In the genomic region with DNA sequence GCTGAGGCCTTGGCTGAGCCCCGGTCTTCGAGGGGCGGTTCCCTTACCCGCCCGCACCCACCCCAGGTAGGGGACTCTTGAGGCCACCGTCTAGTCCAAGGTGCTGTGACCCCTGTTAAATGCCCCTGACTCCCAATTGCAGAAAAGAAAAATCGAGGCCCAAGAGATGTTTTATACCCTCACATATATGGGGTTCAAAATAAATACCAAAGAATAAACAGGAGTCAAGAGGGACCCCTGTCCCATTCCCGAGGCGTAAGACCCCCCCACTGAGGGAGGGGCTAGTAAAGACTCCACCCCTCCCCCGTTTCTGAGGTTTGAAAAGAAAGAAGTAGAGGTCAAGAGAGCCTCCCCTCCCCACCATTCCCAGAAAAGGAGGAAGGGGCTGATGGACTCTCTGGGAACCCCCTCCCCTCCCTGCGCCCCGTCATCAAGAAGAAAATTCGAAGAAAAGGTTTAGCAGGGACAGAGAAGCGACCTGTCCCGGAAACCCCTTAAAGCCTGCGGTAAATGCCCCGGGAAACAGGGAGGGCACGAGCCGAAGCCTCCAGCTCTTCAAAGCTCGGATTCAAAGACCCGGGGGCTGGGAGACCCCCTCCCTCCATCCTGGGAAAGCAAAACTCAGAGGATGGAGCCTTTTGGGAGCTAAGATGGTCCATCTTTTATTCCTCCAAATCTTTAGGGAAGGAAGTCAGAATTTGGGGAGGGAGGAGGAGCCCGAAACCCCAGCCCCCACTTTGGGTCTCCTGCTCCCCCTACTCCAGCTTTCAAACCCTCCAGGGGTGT, we compare ENCODE assay signal across 8 cellular contexts. TPM values are rescaled to one million over a fixed set of nuclear protein-coding genes. Genes with fewer than 3 reads are reported as not detected.
DNase-seq lines count a peak whose midpoint lies in the region; ATAC-seq, FAIRE-seq and TF ChIP-seq lines count a peak whose summit lies in the region.

No MANE protein-coding gene starts in this region.

- ATAC-seq in HCT116 (peak; percentile 30), pancreas (peak; percentile 12 to 49 (median 38))

- peak overlapping the region; percentile 81 for H3K4me3 Mint-ChIP-seq in activated T-cell treated with anti-CD3 and anti-CD28 coated beads, Interleukin-2, amount 50 U/mL, for 24 hours

- peaks cover 16% of the 10 kb centered on the region; the same call in 1 of the 2 replicates for H3K79me2 ChIP-seq in HCT116 (ENCODE audit: insufficient read depth, low read length)

- H3K9me2 ChIP-seq in HCT116 (ENCODE audit: insufficient read depth) = no peaks in the 10 kb centered on the region

- peak overlapping the region; percentile 81 for H3K9ac ChIP-seq in HCT116 (ENCODE audit: low read length)

- no peak for TF ChIP-seq RAD21 in HCT116 (IDR thresholded peaks at IDR 0.05; ENCODE audit: low read depth)

- H3K4me2 ChIP-seq in HCT116 (ENCODE audit: low read length) = peak overlapping the region; percentile 88

- H3K4me1 ChIP-seq in HCT116 (ENCODE audit: control insufficient read depth in 1 of 2, insufficient read depth in 2 of 2, low read length in 2 of 2) (peaks cover 13 to 32% of the 10 kb centered on the region in 2 experiments), pancreas (peaks cover 0 to 3% (median 0%) of the 10 kb centered on the region in 3 donors)

- BruUV-seq in HCT116 (replicated peaks; lab: Mats Ljungman, UMichigan) = TSS peak; percentile 88

- POLR2A ChIA-PET in HCT116 (lab: Charles Lee) = interaction anchor here (1.1 to 2.8 kb wide), 8 partner anchors 10 to 186 kb away, joined by 3 to 23 read pairs (median 6); partner anchors contain the start of genes JUND and MPV17L2

- peak overlapping the region; percentile 90 for H3K27ac Mint-ChIP-seq in activated T-cell treated with anti-CD3 and anti-CD28 coated beads, Interleukin-2, amount 50 U/mL, for 24 hours

- TF ChIP-seq POLR2A in HCT116 (IDR thresholded peaks at IDR 0.05; ENCODE audit: borderline replicate concordance, extremely low read depth, insufficient read depth, insufficient read length) = no peak

- intact Hi-C loops in HCT116 (cut with micrococcal nuclease) (loop anchor here (10.0 kb wide), 1 partner anchor 120 kb away; the partner anchor contains the start of gene LSM4), pancreas (cut with DNase I) (no loop called here)

- H3K36me3 ChIP-seq in HCT116 (ENCODE audit: control insufficient read depth in 1 of 2, insufficient read depth in 2 of 2, low read length in 2 of 2) (peaks cover 3 to 9% of the 10 kb centered on the region in 2 experiments; a peak in 3 of 4 replicates), pancreas (no peaks in the 10 kb centered on the region)

- peak overlapping the region; percentile 69 to 92 for H3K4me3 ChIP-seq in HCT116 (replicated peaks in 1 of 2; ENCODE audit: low read depth in 1 of 2, low read length in 2 of 2)
- H3K4me3 ChIP-seq in pancreas = peak overlapping the region; percentile 16 to 51 (median 45)

- H3K27ac ChIP-seq in HCT116 (ENCODE audit: low read depth, low read length) (peak overlapping the region; percentile 90), pancreas (peak overlapping the region; percentile 60 to 89 (median 87))

- DNase-seq in NCI-H1436 (lab: John Stamatoyannopoulos, UW) (peak; percentile 81), NCI-H1436 treated with DMSO at 0.1 percent for 48 hours (lab: John Stamatoyannopoulos, UW) (no peak), HCT116 (ENCODE audit: low read depth, low spot score) (no peak), NCI-H1930 (lab: John Stamatoyannopoulos, UW) (peak; percentile 61 to 79), foreskin melanocyte (peak; percentile 36), pancreas (peak in 3 of 6 donors; percentile 71 to 74 (median 74)), dermis blood vessel endothelial cell (no peak)
- no peak for DNase-seq in activated T-cell treated with anti-CD3 and anti-CD28 coated beads, Interleukin-2, amount 50 U/mL, for 24 hours

- H3K9me3 ChIP-seq in HCT116 (ENCODE audit: control insufficient read depth in 1 of 2, insufficient read depth in 1 of 2, low read depth in 1 of 2, low read length in 2 of 2) = no peaks in the 10 kb centered on the region
- no peaks in the 10 kb centered on the region for H3K9me3 ChIP-seq in pancreas

- peaks cover 29% of the 10 kb centered on the region for H3K36me3 Mint-ChIP-seq in activated T-cell treated with anti-CD3 and anti-CD28 coated beads, Interleukin-2, amount 50 U/mL, for 24 hours (ENCODE audit: low read depth)

- RAD21 ChIA-PET in HCT116 (lab: Charles Lee; ENCODE audit: low non-redundant PET in 1 of 2, low total read pairs in 2 of 2, uncharacterized antibody in 2 of 2, unreplicated experiment in 2 of 2) = interaction anchor here (1.0 to 1.2 kb wide), 3 partner anchors 20 to 91 kb away, joined by 3 to 6 read pairs (median 4); no protein-coding TSS in a partner anchor

- H3K27me3 Mint-ChIP-seq in activated T-cell treated with anti-CD3 and anti-CD28 coated beads, Interleukin-2, amount 50 U/mL, for 24 hours = peaks cover 8% of the 10 kb centered on the region

- no peak for FAIRE-seq in pancreas (lab: Jason Lieb, UNC)

- 0 to 1% methylated on average over 22 of the region's 22 CpGs for WGBS in pancreas, 2 donors

- H3K27me3 ChIP-seq in HCT116 (ENCODE audit: insufficient read depth, low read length) (no peaks in the 10 kb centered on the region), pancreas (no peaks in the 10 kb centered on the region)

- peak overlapping the region; percentile 56 for H2AFZ ChIP-seq in HCT116 (ENCODE audit: low read depth, low read length, poor library complexity, severe bottlenecking)

- CTCF ChIA-PET in HCT116 (lab: Charles Lee) = interaction anchor here (0.6 to 5.9 kb wide), 8 partner anchors 9 to 124 kb away, joined by 3 to 106 read pairs (median 5); partner anchors contain the start of gene MPV17L2

- H4K20me1 ChIP-seq in HCT116 (ENCODE audit: insufficient read depth) = no peaks in the 10 kb centered on the region

- no peak for TF ChIP-seq CTCF in HCT116 (IDR thresholded peaks at IDR 0.05 in 2 of 3, conservative IDR thresholded peaks at IDR 0.05 in 1 of 3; ENCODE audit: borderline replicate concordance in 1 of 3, insufficient read depth in 1 of 3, low read depth in 2 of 3, low read length in 2 of 3)
- TF ChIP-seq CTCF in pancreas (IDR thresholded peaks at IDR 0.05) = no peak

- H3K9me3 Mint-ChIP-seq in activated T-cell treated with anti-CD3 and anti-CD28 coated beads, Interleukin-2, amount 50 U/mL, for 24 hours = no peaks in the 10 kb centered on the region

- peaks cover 30% of the 10 kb centered on the region for H3K4me1 Mint-ChIP-seq in activated T-cell treated with anti-CD3 and anti-CD28 coated beads, Interleukin-2, amount 50 U/mL, for 24 hours (ENCODE audit: low read depth)

TF ChIP-seq in HCT116, 20 proteins besides CTCF, POLR2A, EP300 and RAD21:
- TF ChIP-seq POLR2AphosphoS5 (IDR thresholded peaks at IDR 0.05; ENCODE audit: low read depth, low read length) (peak; percentile 58), FOSL1 (IDR thresholded peaks at IDR 0.05; ENCODE audit: low read depth) (no peak)

RNA-seq across cellular contexts. Expression of gene RAB3A, which starts 0.7 kb away (rescaled TPM):
- 10.6 TPM for total RNA-seq in HCT116 (2021; ENCODE audit: unreplicated experiment)
- polyA plus RNA-seq in HCT116 (2012) = 18.2 and 22.6 TPM in 2 replicates
- total RNA-seq in pancreas = 1 to 10 TPM in 5 of 6 donors, under 1 TPM in 1; 0.79 to 2.6 (median 1.6) TPM
- 1 to 10 TPM; 2.3 to 4.4 TPM for polyA plus RNA-seq in pancreas
- total RNA-seq in dermis blood vessel endothelial cell = 0.17 and 0.93 TPM in 2 replicates

RNA-seq across cellular contexts. Expression of gene MPV17L2, which starts 11.6 kb away (rescaled TPM):
- total RNA-seq in HCT116 (2021; ENCODE audit: unreplicated experiment) (18.7 TPM), pancreas (1 to 10 TPM; 2.8 to 6.2 (median 4.0) TPM), dermis blood vessel endothelial cell (15.3 and 19.3 TPM in 2 replicates)
- polyA plus RNA-seq in HCT116 (2012) = 19.2 and 19.3 TPM in 2 replicates
- polyA plus RNA-seq in pancreas = 10 to 100 TPM in 1 of 2 donors, 1 to 10 TPM in 1; 9.9 to 10.4 TPM

RNA-seq across cellular contexts. Expression of gene PDE4C, which starts 21.7 kb away (rescaled TPM):
- total RNA-seq in HCT116 (2021; ENCODE audit: unreplicated experiment) = 1.5 TPM
- polyA plus RNA-seq in HCT116 (2012) = 0.46 and 0.52 TPM in 2 replicates
- under 1 TPM in 5 of 6 donors, not detected in 1; 0.12 to 0.59 (median 0.37) TPM for total RNA-seq in pancreas
- polyA plus RNA-seq in pancreas = 1 to 10 TPM in 1 of 2 donors, under 1 TPM in 1; 0.16 to 1.3 TPM
- total RNA-seq in dermis blood vessel endothelial cell = 0.28 and 0.51 TPM in 2 replicates

RNA-seq across cellular contexts. Expression of gene IFI30, which starts 31.0 kb away (rescaled TPM):
- total RNA-seq in HCT116 (2021; ENCODE audit: unreplicated experiment) = 64.6 TPM
- polyA plus RNA-seq in HCT116 (2012) = 62.9 and 82.1 TPM in 2 replicates
- 100 to 1,000 TPM in 1 of 6 donors, 10 to 100 TPM in 5; 12.2 to 108 (median 23.2) TPM for total RNA-seq in pancreas
- polyA plus RNA-seq in pancreas = 10 to 100 TPM; 21.4 to 22.2 TPM
- total RNA-seq in dermis blood vessel endothelial cell = 8.0 and 8.5 TPM in 2 replicates

RNA-seq across cellular contexts. Expression of gene PIK3R2, which starts 51.6 kb away (rescaled TPM):
- total RNA-seq in HCT116 (2021; ENCODE audit: unreplicated experiment) (53.4 TPM), pancreas (10 to 100 TPM; 11.6 to 21.2 (median 12.2) TPM), dermis blood vessel endothelial cell (4.8 and 9.7 TPM in 2 replicates)
- 21.2 and 32.2 TPM in 2 replicates for polyA plus RNA-seq in HCT116 (2012)
- 1 to 10 TPM; 4.3 to 6.5 TPM for polyA plus RNA-seq in pancreas

Comparison
In these comparisons a context has a peak if more than half of its experiments do, and no peak if none do; other contexts are left out.
1. DNase-seq: peak in NCI-H1436 (single experiment), NCI-H1930 (2 of 2) and foreskin melanocyte (single experiment); none in NCI-H1436 treated with DMSO at 0.1 percent for 48 hours (single experiment), HCT116 (single experiment), activated T-cell treated with anti-CD3 and anti-CD28 coated beads, Interleukin-2, amount 50 U/mL, for 24 hours (single experiment) and dermis blood vessel endothelial cell (single experiment).